9 cellular contexts compared by ENCODE assay signal in the genomic region with DNA sequence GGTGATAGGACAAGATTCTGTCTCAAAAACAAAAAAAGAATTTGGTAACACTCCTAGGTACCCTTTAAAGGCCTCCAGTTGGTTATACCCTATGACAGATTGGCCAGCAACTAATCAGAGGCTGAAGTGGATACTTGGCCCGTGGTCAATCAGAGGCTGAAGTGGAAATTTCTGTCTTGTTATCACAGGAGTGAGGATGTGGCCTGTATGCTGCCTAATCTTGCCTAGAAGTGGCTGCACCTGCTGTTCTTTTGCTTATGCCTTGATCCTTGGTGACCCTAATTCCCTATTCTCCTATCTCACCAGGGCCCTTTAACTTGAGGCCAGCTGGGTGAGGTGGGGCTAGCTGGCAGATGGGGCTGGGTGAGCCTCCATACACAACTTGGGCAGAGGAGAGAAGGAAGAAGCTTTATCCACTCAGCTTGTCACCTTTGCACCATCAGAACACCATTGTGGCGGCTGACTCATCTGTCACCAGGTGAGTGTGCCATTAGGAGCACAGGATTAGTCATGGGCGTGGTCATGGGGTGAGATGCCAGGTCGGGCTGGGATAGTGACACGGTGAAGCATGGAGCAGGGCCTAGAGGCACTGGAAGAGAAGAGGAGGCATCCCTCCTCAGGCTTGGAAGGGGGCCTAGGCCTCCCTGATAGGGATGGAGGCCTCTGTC. TPM values are rescaled to one million over a fixed set of nuclear protein-coding genes. Genes with fewer than 3 reads are reported as not detected.
DNase-seq lines count a peak whose midpoint lies in the region; ATAC-seq and TF ChIP-seq lines count a peak whose summit lies in the region.
"Had no signal": no experiment of that assay in that cellular context is flagged by ENCODE, and none has a peak within 500 bp of the region (broad histone marks: within the 10 kb centered on the region; RNA-seq: fewer than 3 reads in every experiment).

No MANE protein-coding gene starts in this region.

- DNase-seq in NCI-H146 (lab: John Stamatoyannopoulos, UW) (peak; percentile 47), NCI-H146 treated with DMSO at 0.1 percent for 48 hours (lab: John Stamatoyannopoulos, UW; ENCODE audit: unreplicated experiment) (no peak), heart right ventricle (no peak), T1000 (lab: John Stamatoyannopoulos, UW) (no peak), SW 1271 (lab: John Stamatoyannopoulos, UW) (no peak)
- peak; percentile 29 for DNase-seq in T-helper 2 cell treated with Interferon-gamma antibody and Interleukin-4, amounts not matched to agents 5 μg/mL and 100 μg/mL, for 36 hours (ENCODE audit: low spot score)
- peak in 2 of 3 experiments; percentile 16 to 62 for DNase-seq in stimulated activated CD4-positive, alpha-beta T cell treated with anti-CD3 and anti-CD28 coated beads, TNF-alpha, amount 100 ng/mL, for 24 hours (ENCODE audit: low read depth in 3 of 3)

- H3K9me3 Mint-ChIP-seq in T-helper 2 cell treated with Interferon-gamma antibody and Interleukin-4, amounts not matched to agents 5 μg/mL and 100 μg/mL, for 36 hours = no peaks in the 10 kb centered on the region
- H3K9me3 Mint-ChIP-seq: mesothelial cell of epicardium had no signal

- peaks cover 0 to 39% (median 18%) of the 10 kb centered on the region in 9 donors for H3K4me1 ChIP-seq in heart right ventricle

- H3K27ac ChIP-seq in heart right ventricle = peak overlapping the region in 7 of 10 donors; percentile 20 to 68 (median 50)

- peaks cover 27% of the 10 kb centered on the region for H3K4me1 Mint-ChIP-seq in T-helper 2 cell treated with Interferon-gamma antibody and Interleukin-4, amounts not matched to agents 5 μg/mL and 100 μg/mL, for 36 hours (ENCODE audit: low read depth)
- H3K4me1 Mint-ChIP-seq: mesothelial cell of epicardium had no signal

- H3K27ac Mint-ChIP-seq in T-helper 2 cell treated with Interferon-gamma antibody and Interleukin-4, amounts not matched to agents 5 μg/mL and 100 μg/mL, for 36 hours = no peak overlapping the region
- H3K27ac Mint-ChIP-seq: mesothelial cell of epicardium had no signal

- H3K4me3 Mint-ChIP-seq in T-helper 2 cell treated with Interferon-gamma antibody and Interleukin-4, amounts not matched to agents 5 μg/mL and 100 μg/mL, for 36 hours = no peak overlapping the region
- H3K4me3 Mint-ChIP-seq: mesothelial cell of epicardium had no signal

- intact Hi-C loops in heart right ventricle (cut with DNase I) = loop anchor here in 1 of 10 donors (10.0 kb wide), 1 partner anchor 406 kb away; no protein-coding TSS in a partner anchor

- H3K4me3 ChIP-seq in heart right ventricle = no peak overlapping the region

- no peak for TF ChIP-seq CTCF in heart right ventricle (IDR thresholded peaks at IDR 0.05)

- H3K27me3 Mint-ChIP-seq in T-helper 2 cell treated with Interferon-gamma antibody and Interleukin-4, amounts not matched to agents 5 μg/mL and 100 μg/mL, for 36 hours (ENCODE audit: low read depth) = no peaks in the 10 kb centered on the region

- WGBS in heart right ventricle, 2 donors = 46 to 52% methylated on average over 5 of the region's 5 CpGs

- peak in 5 of 8 donors; percentile 18 to 51 (median 18) for ATAC-seq in heart right ventricle
- ATAC-seq in HG03378 (IDR thresholded peaks at IDR 0.05; ENCODE audit: unreplicated experiment) = no peak

- H3K36me3 Mint-ChIP-seq in T-helper 2 cell treated with Interferon-gamma antibody and Interleukin-4, amounts not matched to agents 5 μg/mL and 100 μg/mL, for 36 hours (ENCODE audit: low read depth) = no peaks in the 10 kb centered on the region
- H3K36me3 Mint-ChIP-seq: mesothelial cell of epicardium had no signal

- H3K27me3 ChIP-seq in heart right ventricle = no peaks in the 10 kb centered on the region

- no peaks in the 10 kb centered on the region for H3K9me3 ChIP-seq in heart right ventricle

- H3K36me3 ChIP-seq in heart right ventricle = no peaks in the 10 kb centered on the region

RNA-seq across cellular contexts. Expression of a gene that starts 41.5 kb away (rescaled TPM):
- 100 to 1,000 TPM in 4 of 10 donors, 10 to 100 TPM in 6; 80.2 to 114 (median 99.4) TPM for total RNA-seq in heart right ventricle
- 10 to 100 TPM; 17.6 to 52.9 TPM for polyA plus RNA-seq in heart right ventricle

RNA-seq across cellular contexts. Expression of a gene that starts 57.5 kb away (rescaled TPM):
- 10 to 100 TPM in 3 of 10 donors, 1 to 10 TPM in 7; 7.0 to 13.7 (median 9.1) TPM for total RNA-seq in heart right ventricle
- 1 to 10 TPM; 2.6 to 3.7 TPM for polyA plus RNA-seq in heart right ventricle

Comparison
In these comparisons a context has a peak if more than half of its experiments do, and no peak if none do; other contexts are left out.
1. DNase-seq: peak in NCI-H146 (single experiment), T-helper 2 cell treated with Interferon-gamma antibody and Interleukin-4, amounts not matched to agents 5 μg/mL and 100 μg/mL, for 36 hours (single experiment) and stimulated activated CD4-positive, alpha-beta T cell treated with anti-CD3 and anti-CD28 coated beads, TNF-alpha, amount 100 ng/mL, for 24 hours (2 of 3); none in NCI-H146 treated with DMSO at 0.1 percent for 48 hours (single experiment), heart right ventricle (0 of 2), T1000 (single experiment) and SW 1271 (0 of 2).